ENCODE assay signal across 9 cellular contexts in the genomic region with DNA sequence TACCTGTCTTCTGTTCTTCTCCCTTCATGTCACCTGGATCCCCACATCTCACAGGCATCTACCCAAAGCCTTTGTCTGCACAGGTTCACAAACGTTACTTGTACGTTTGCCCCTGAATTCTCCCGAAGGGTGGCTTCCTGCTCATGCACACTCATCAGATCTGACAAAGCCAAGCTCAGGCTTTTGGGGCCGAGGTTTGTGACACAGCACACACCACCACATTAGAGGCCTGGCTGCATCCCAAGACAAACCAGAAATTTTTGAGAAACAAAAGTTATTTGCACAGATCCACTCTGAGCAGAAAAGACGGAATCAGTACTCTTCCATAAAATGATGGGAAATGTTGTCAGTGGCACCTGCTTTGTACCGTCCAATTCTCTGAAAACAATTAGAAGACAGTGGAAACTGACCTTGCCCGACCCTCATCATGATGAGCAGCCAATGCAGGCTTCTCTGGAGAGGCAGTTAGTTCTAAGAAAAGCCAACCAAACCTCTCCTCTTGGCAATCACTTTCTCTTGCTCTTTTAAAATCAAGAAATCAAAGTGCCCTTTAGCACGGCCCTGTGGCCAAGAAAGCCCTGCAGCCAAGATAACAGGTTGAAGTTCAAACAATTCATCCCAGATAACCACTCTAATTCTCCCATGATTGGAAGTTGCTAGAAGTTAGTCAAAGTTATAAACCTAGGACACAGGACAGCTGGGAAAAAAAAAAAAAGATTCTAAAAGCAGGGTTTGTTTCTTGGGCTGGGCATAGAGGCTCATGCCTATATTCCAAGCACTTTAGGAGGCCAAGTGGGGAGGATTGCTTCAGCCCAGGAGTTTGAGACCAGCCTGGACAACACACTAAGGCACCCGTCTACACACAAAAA. TPM values are rescaled to one million over a fixed set of nuclear protein-coding genes. Genes with fewer than 3 reads are reported as not detected.
DNase-seq lines count a peak whose midpoint lies in the region; ATAC-seq, FAIRE-seq and TF ChIP-seq lines count a peak whose summit lies in the region.
"Had no signal": no experiment of that assay in that cellular context is flagged by ENCODE, and none has a peak within 500 bp of the region (broad histone marks: within the 10 kb centered on the region; RNA-seq: fewer than 3 reads in every experiment).

No MANE protein-coding gene starts in this region.

- POLR2A ChIA-PET in activated CD4-positive, alpha-beta T cell treated with anti-CD3 and anti-CD28 coated beads for 36 hours (lab: Charles Lee), result no interaction called here

- peak; percentile 56 for DNase-seq in activated CD4-positive, alpha-beta T cell treated with anti-CD3 and anti-CD28 coated beads for 36 hours
- no peak for DNase-seq in activated CD4-positive, alpha-beta T cell treated with anti-CD3 and anti-CD28 coated beads for 1 hour
- peak; percentile 49 for DNase-seq in astrocyte (ENCODE audit: low read depth)
- peak in 2 of 3 donors; percentile 45 to 64 for DNase-seq in mucosa of descending colon
- no peak for DNase-seq in NCI-H524 (lab: John Stamatoyannopoulos, UW)
- DNase-seq in NCI-H82 (lab: John Stamatoyannopoulos, UW), result no peak

- WGBS in thymus, result 46% methylated on average over 9 of the region's 9 CpGs

- intact Hi-C loops in activated CD4-positive, alpha-beta T cell treated with anti-CD3 and anti-CD28 coated beads for 36 hours (cut with DNase I, micrococcal nuclease), result no loop called here
- intact Hi-C loops in mucosa of descending colon (cut with DNase I, micrococcal nuclease), result loop anchor here in 1 of 2 donors (10.0 kb wide), 1 partner anchor 86 kb away; no protein-coding TSS in a partner anchor

- H3K4me1 Mint-ChIP-seq in activated CD4-positive, alpha-beta T cell treated with anti-CD3 and anti-CD28 coated beads for 36 hours, result peaks cover 51% of the 10 kb centered on the region
- peaks cover 50% of the 10 kb centered on the region for H3K4me1 Mint-ChIP-seq in astrocyte (ENCODE audit: low read depth, unreplicated experiment)

- no peaks in the 10 kb centered on the region for H3K27me3 Mint-ChIP-seq in activated CD4-positive, alpha-beta T cell treated with anti-CD3 and anti-CD28 coated beads for 36 hours
- no peaks in the 10 kb centered on the region for H3K27me3 Mint-ChIP-seq in astrocyte (ENCODE audit: low read depth, unreplicated experiment)

- TF ChIP-seq CTCF in astrocyte (IDR thresholded peaks at IDR 0.05; ENCODE audit: insufficient read depth, low read depth, low read length) (no peak), mucosa of descending colon (IDR thresholded peaks at IDR 0.05) (no peak)

- H3K36me3 ChIP-seq in astrocyte (ENCODE audit: insufficient read depth, low read length), result peaks cover 2% of the 10 kb centered on the region
- no peaks in the 10 kb centered on the region for H3K36me3 ChIP-seq in mucosa of descending colon (ENCODE audit: low read depth)
- no peaks in the 10 kb centered on the region for H3K36me3 ChIP-seq in thymus (ENCODE audit: control insufficient read depth, insufficient read depth)

- H2AFZ ChIP-seq in astrocyte (ENCODE audit: low read depth, low read length), result no peak overlapping the region

- CTCF ChIA-PET in activated CD4-positive, alpha-beta T cell treated with anti-CD3 and anti-CD28 coated beads for 36 hours (lab: Charles Lee), result interaction anchor here (3.4 kb wide), 1 partner anchor 9 kb away, joined by 9 read pairs; no protein-coding TSS in a partner anchor

- H3K9me3 Mint-ChIP-seq in activated CD4-positive, alpha-beta T cell treated with anti-CD3 and anti-CD28 coated beads for 36 hours (ENCODE audit: low read depth), result no peaks in the 10 kb centered on the region
- H3K9me3 Mint-ChIP-seq in astrocyte (ENCODE audit: unreplicated experiment), result peaks cover 11% of the 10 kb centered on the region

- H3K27ac Mint-ChIP-seq in activated CD4-positive, alpha-beta T cell treated with anti-CD3 and anti-CD28 coated beads for 36 hours, result peak overlapping the region; percentile 38
- peak overlapping the region; percentile 70 for H3K27ac Mint-ChIP-seq in astrocyte (ENCODE audit: unreplicated experiment)

- H3K4me3 Mint-ChIP-seq in activated CD4-positive, alpha-beta T cell treated with anti-CD3 and anti-CD28 coated beads for 36 hours, result peak overlapping the region; percentile 28
- no peak overlapping the region for H3K4me3 Mint-ChIP-seq in astrocyte (ENCODE audit: unreplicated experiment)

- peak overlapping the region; percentile 58 for H3K4me2 ChIP-seq in astrocyte (ENCODE audit: low read length)

- peak overlapping the region; percentile 38 for H3K9ac ChIP-seq in astrocyte (ENCODE audit: low read length)

- H3K9me3 ChIP-seq in astrocyte (ENCODE audit: insufficient read depth, low read depth, low read length) (no peaks in the 10 kb centered on the region), mucosa of descending colon (no peaks in the 10 kb centered on the region), thymus (ENCODE audit: control insufficient read depth) (no peaks in the 10 kb centered on the region)

- peak; percentile 75 for ATAC-seq in activated CD4-positive, alpha-beta T cell treated with anti-CD3 and anti-CD28 coated beads for 36 hours
- ATAC-seq in mucosa of descending colon (peak; percentile 83), GM21381 (IDR thresholded peaks at IDR 0.05; ENCODE audit: unreplicated experiment) (no peak)

- H3K27ac ChIP-seq in astrocyte (ENCODE audit: low read depth, low read length), result peak overlapping the region; percentile 76
- H3K27ac ChIP-seq in thymus (ENCODE audit: low read depth), result peak overlapping the region; percentile 46

- peaks cover 41% of the 10 kb centered on the region for H3K79me2 ChIP-seq in astrocyte (ENCODE audit: insufficient read depth, low read length)

- H4K20me1 ChIP-seq in astrocyte (ENCODE audit: insufficient read depth, low read length), result peaks cover 40% of the 10 kb centered on the region

- H3K27me3 ChIP-seq in astrocyte (ENCODE audit: insufficient read depth, low read length) (no peaks in the 10 kb centered on the region), thymus (ENCODE audit: control insufficient read depth, insufficient read depth) (no peaks in the 10 kb centered on the region)

- peaks cover 3% of the 10 kb centered on the region for H3K36me3 Mint-ChIP-seq in activated CD4-positive, alpha-beta T cell treated with anti-CD3 and anti-CD28 coated beads for 36 hours (ENCODE audit: low read depth)
- peaks cover 21% of the 10 kb centered on the region for H3K36me3 Mint-ChIP-seq in astrocyte (ENCODE audit: low read depth, unreplicated experiment)

- no peak for FAIRE-seq in astrocyte (lab: Jason Lieb, UNC)
- FAIRE-seq: A204.1 had no signal

- no peak overlapping the region for H3K4me3 ChIP-seq in astrocyte (ENCODE audit: insufficient read depth, low read depth, low read length)
- H3K4me3 ChIP-seq in mucosa of descending colon, result no peak overlapping the region
- no peak overlapping the region for H3K4me3 ChIP-seq in thymus (ENCODE audit: low read length)

- H3K4me1 ChIP-seq in astrocyte (ENCODE audit: insufficient read depth, low read length) (peaks cover 56% of the 10 kb centered on the region), mucosa of descending colon (ENCODE audit: low read depth) (peaks cover 41% of the 10 kb centered on the region), thymus (ENCODE audit: control insufficient read depth, insufficient read depth, low read length) (peaks cover 9% of the 10 kb centered on the region)

RNA-seq across cellular contexts. Expression of gene SVIL, which starts 13.6 kb away (rescaled TPM):
- 10 to 100 TPM; 12.5 to 17.0 TPM for total RNA-seq in activated CD4-positive, alpha-beta T cell treated with anti-CD3 and anti-CD28 coated beads for 36 hours
- 70.4 and 73.3 TPM in 2 replicates for total RNA-seq in astrocyte
- 1,000 to 10,000 TPM in 1 of 3 donors, 10 to 100 TPM in 2; 67.6 to 1,278 (median 86.0) TPM for total RNA-seq in mucosa of descending colon
- polyA plus RNA-seq in thymus, result 25.8 TPM

Comparison
In these comparisons a context has a peak if more than half of its experiments do, and no peak if none do; other contexts are left out.
1. DNase-seq: peak in activated CD4-positive, alpha-beta T cell treated with anti-CD3 and anti-CD28 coated beads for 36 hours (single experiment), astrocyte (single experiment) and mucosa of descending colon (2 of 3); none in activated CD4-positive, alpha-beta T cell treated with anti-CD3 and anti-CD28 coated beads for 1 hour (single experiment), NCI-H524 (0 of 2) and NCI-H82 (single experiment).